ENCODE assay signal across 27 cellular contexts in the genomic region with DNA sequence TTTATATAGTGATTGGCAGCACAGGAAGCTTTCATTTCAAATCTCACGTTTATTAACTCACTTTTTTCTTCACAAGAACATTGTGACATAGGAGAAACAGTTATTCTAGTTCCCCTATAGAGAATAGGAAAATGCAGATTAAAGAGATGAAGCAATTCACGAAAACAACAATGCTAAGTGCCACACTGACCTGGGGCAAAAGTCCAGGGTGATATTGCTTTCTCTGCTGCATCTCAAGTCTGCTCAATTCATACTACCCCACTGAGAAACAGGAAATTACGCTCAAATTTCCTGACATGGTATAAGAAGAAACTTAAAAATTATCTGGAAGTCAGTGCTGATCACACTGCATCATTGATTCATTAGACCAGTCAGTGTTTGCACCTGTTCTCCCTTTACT.
"Had no signal": no experiment of that assay in that cellular context is flagged by ENCODE, and none has a peak within 500 bp of the region (broad histone marks: within the 10 kb centered on the region; RNA-seq: fewer than 3 reads in every experiment).

No MANE protein-coding gene starts in this region.

- FAIRE-seq: urothelium cell line had no signal

- H3K4me3 ChIP-seq: stomach, suprapubic skin, testis, thoracic aorta, thyroid gland, tibial artery, tibial nerve, transverse colon, upper lobe of left lung, upper lobe of right lung, uterus, vagina had no signal

- H3K9me3 ChIP-seq: stomach, suprapubic skin, testis, thoracic aorta, thyroid gland, tibial artery, tibial nerve, transverse colon, upper lobe of left lung, upper lobe of right lung, uterus, vagina had no signal

- H3K4me1 ChIP-seq: stomach, suprapubic skin, thyroid gland, tibial artery, tibial nerve, transverse colon, upper lobe of left lung, upper lobe of right lung, uterus, vagina had no signal

- H3K27me3 ChIP-seq: stomach, suprapubic skin, testis, thyroid gland, tibial artery, tibial nerve, transverse colon, upper lobe of left lung, upper lobe of right lung, uterus, vagina had no signal

- DNase-seq: stimulated activated CD4-positive, alpha-beta T cell treated with anti-CD3 and anti-CD28 coated beads, Interleukin-2, amount 100 ng/mL, for 48 hours; stimulated activated CD4-positive, alpha-beta T cell treated with anti-CD3 and anti-CD28 coated beads, Interleukin-4, amount 100 ng/mL, for 1 hour; stimulated activated CD4-positive, alpha-beta T cell treated with anti-CD3 and anti-CD28 coated beads, Interleukin-4, amount 100 ng/mL, for 24 hours; stimulated activated CD4-positive, alpha-beta T cell treated with anti-CD3 and anti-CD28 coated beads, Interleukin-4, amount 100 ng/mL, for 4 hours; stimulated activated CD8-positive, alpha-beta memory T cell treated with anti-CD3 and anti-CD28 coated beads, Interleukin-4, amount 100 ng/mL, for 48 hours; stimulated activated naive B cell treated with anti-CD40 and anti-IgM and Interleukin-4, amounts not matched to agents 10 μg/mL and 1 μg/mL and 100 μg/mL, for 72 hours; stimulated activated naive CD4-positive, alpha-beta T cell; stimulated activated naive CD4-positive, alpha-beta T cell treated with Interleukin-2 at 50 U/mL for 16 hours; stimulated activated naive CD8-positive, alpha-beta T cell treated with anti-CD3 and anti-CD28 coated beads, Interleukin-15, amount 100 ng/mL, for 72 hours; stimulated activated naive CD8-positive, alpha-beta T cell treated with anti-CD3 and anti-CD28 coated beads, Interleukin-15, Interleukin-2, amounts not matched to agents 100 U/mL and 50 U/mL, for 24 hours; stomach; substantia nigra; testis; thyroid gland; tibial artery; transverse colon; trophoblast cell; upper lobe of left lung; upper lobe of right lung; uterus had no signal

- H3K36me3 ChIP-seq: stomach, suprapubic skin, thoracic aorta, thyroid gland, tibial artery, tibial nerve, transverse colon, upper lobe of left lung, upper lobe of right lung, uterus, vagina had no signal

- ATAC-seq: stimulated activated effector memory CD8-positive, alpha-beta T cell treated with anti-CD3 and anti-CD28 coated beads, Interleukin-12 subunit alpha, Interleukin-12 subunit beta, amount 100 ng/mL, for 72 hours; stimulated activated memory B cell treated with anti-CD40 and anti-IgM and Interleukin-4, amounts not matched to agents 10 μg/mL and 1 μg/mL and 100 μg/mL, for 72 hours; stimulated activated naive CD8-positive, alpha-beta T cell treated with anti-CD3 and anti-CD28 coated beads, Interleukin-15, amount 100 ng/mL, for 72 hours; stimulated activated naive CD8-positive, alpha-beta T cell treated with anti-CD3 and anti-CD28 coated beads, Interleukin-15, Interleukin-2, amounts not matched to agents 100 U/mL and 50 U/mL, for 24 hours; upper lobe of right lung had no signal

- H3K27ac ChIP-seq: stomach, suprapubic skin, testis, thoracic aorta, thyroid gland, tibial artery, tibial nerve, transverse colon, upper lobe of left lung, upper lobe of right lung, uterus, vagina had no signal
